Comparison of ENCODE assay signal across 10 cellular contexts in genomic region chr2:115160523-115161521, GRCh38.
A peak's percentile ranks its signal among the peaks of the same experiment; 100 is the strongest.
DNase-seq lines count a peak whose midpoint lies in the region; ATAC-seq lines count a peak whose summit lies in the region.
"Had no signal": no experiment of that assay in that cellular context is flagged by ENCODE, and none has a peak within 500 bp of the region (broad histone marks: within the 10 kb centered on the region; RNA-seq: fewer than 3 reads in every experiment).

No MANE protein-coding gene starts in this region.

- H3K4me1 Mint-ChIP-seq in T-helper 1 cell treated with Interleukin-12 subunit alpha and Interleukin-12 subunit beta and Interleukin-4 antibody, amounts not matched to agents 30 μg/mL and 1 μg/mL, for 36 hours (ENCODE audit: low read depth) = no peaks in the 10 kb centered on the region
- H3K4me1 Mint-ChIP-seq in stimulated activated naive CD8-positive, alpha-beta T cell treated with anti-CD3 and anti-CD28 coated beads, Interleukin-15, amount 100 ng/mL, for 72 hours = peaks cover 5% of the 10 kb centered on the region
- H3K4me1 Mint-ChIP-seq: memory B cell had no signal

- H3K9me3 ChIP-seq in NT2/D1 (ENCODE audit: insufficient read depth, low read length) = peaks cover 6% of the 10 kb centered on the region; the same call in 1 of the 2 replicates

- peaks cover 36% of the 10 kb centered on the region for H3K27me3 ChIP-seq in NT2/D1 (ENCODE audit: insufficient read depth, insufficient read length)

- peak overlapping the region; percentile 53 for H3K9ac ChIP-seq in NT2/D1 (ENCODE audit: insufficient read length, low read depth)

- peak overlapping the region; percentile 72 for H3K4me3 ChIP-seq in NT2/D1 (ENCODE audit: insufficient read length, low read depth)

- H3K36me3 ChIP-seq in NT2/D1 (ENCODE audit: insufficient read depth, insufficient read length, low read length) = no peaks in the 10 kb centered on the region

- H3K27ac Mint-ChIP-seq in T-helper 1 cell treated with Interleukin-12 subunit alpha and Interleukin-12 subunit beta and Interleukin-4 antibody, amounts not matched to agents 30 μg/mL and 1 μg/mL, for 36 hours = no peak overlapping the region
- H3K27ac Mint-ChIP-seq in stimulated activated naive CD8-positive, alpha-beta T cell treated with anti-CD3 and anti-CD28 coated beads, Interleukin-15, amount 100 ng/mL, for 72 hours = no peak overlapping the region
- H3K27ac Mint-ChIP-seq: memory B cell had no signal

- no peak for ATAC-seq in stimulated activated naive CD8-positive, alpha-beta T cell treated with anti-CD3 and anti-CD28 coated beads, Interleukin-15, amount 100 ng/mL, for 72 hours
- no peak for ATAC-seq in GM21786 (IDR thresholded peaks at IDR 0.05; ENCODE audit: unreplicated experiment)
- ATAC-seq: Panc1 had no signal

- no peaks in the 10 kb centered on the region for H3K4me1 ChIP-seq in NT2/D1 (ENCODE audit: insufficient read depth, insufficient read length)

- DNase-seq in T-helper 1 cell (no peak), NT2/D1 (ENCODE audit: low read depth, low spot score) (no peak), iPS-NIHi11 (ENCODE audit: low spot score) (peak; percentile 50)
- no peak for DNase-seq in stimulated activated naive CD8-positive, alpha-beta T cell treated with anti-CD3 and anti-CD28 coated beads, Interleukin-15, amount 100 ng/mL, for 72 hours
- no peak for DNase-seq in activated CD4-positive, alpha-beta T cell treated with anti-CD3 and anti-CD28 coated beads, Interleukin-2, amount 50 U/mL, for 1 hour
- no peak for DNase-seq in stimulated activated naive CD4-positive, alpha-beta T cell treated with Interleukin-2 at 50 U/mL for 16 hours (lab: John Stamatoyannopoulos, UW)

- peak overlapping the region; percentile 40 for H3K4me3 Mint-ChIP-seq in T-helper 1 cell treated with Interleukin-12 subunit alpha and Interleukin-12 subunit beta and Interleukin-4 antibody, amounts not matched to agents 30 μg/mL and 1 μg/mL, for 36 hours
- peak overlapping the region; percentile 39 to 44 for H3K4me3 Mint-ChIP-seq in stimulated activated naive CD8-positive, alpha-beta T cell treated with anti-CD3 and anti-CD28 coated beads, Interleukin-15, amount 100 ng/mL, for 72 hours
- H3K4me3 Mint-ChIP-seq: memory B cell had no signal

- no peaks in the 10 kb centered on the region for H3K9me3 Mint-ChIP-seq in T-helper 1 cell treated with Interleukin-12 subunit alpha and Interleukin-12 subunit beta and Interleukin-4 antibody, amounts not matched to agents 30 μg/mL and 1 μg/mL, for 36 hours
- no peaks in the 10 kb centered on the region for H3K9me3 Mint-ChIP-seq in stimulated activated naive CD8-positive, alpha-beta T cell treated with anti-CD3 and anti-CD28 coated beads, Interleukin-15, amount 100 ng/mL, for 72 hours
- H3K9me3 Mint-ChIP-seq: memory B cell had no signal

- no peaks in the 10 kb centered on the region for H3K36me3 Mint-ChIP-seq in T-helper 1 cell treated with Interleukin-12 subunit alpha and Interleukin-12 subunit beta and Interleukin-4 antibody, amounts not matched to agents 30 μg/mL and 1 μg/mL, for 36 hours (ENCODE audit: low read depth)
- H3K36me3 Mint-ChIP-seq: memory B cell had no signal

- H3K27me3 Mint-ChIP-seq in T-helper 1 cell treated with Interleukin-12 subunit alpha and Interleukin-12 subunit beta and Interleukin-4 antibody, amounts not matched to agents 30 μg/mL and 1 μg/mL, for 36 hours (ENCODE audit: low read depth) = peaks cover 30% of the 10 kb centered on the region
- peaks cover 29% of the 10 kb centered on the region for H3K27me3 Mint-ChIP-seq in stimulated activated naive CD8-positive, alpha-beta T cell treated with anti-CD3 and anti-CD28 coated beads, Interleukin-15, amount 100 ng/mL, for 72 hours
